20 cellular contexts compared by ENCODE assay signal in genomic region chr3:11116336-11117059, GRCh38. TPM values are rescaled to one million over a fixed set of nuclear protein-coding genes. Genes with fewer than 3 reads are reported as not detected.
"Had no signal": no experiment of that assay in that cellular context is flagged by ENCODE, and none has a peak within 500 bp of the region (broad histone marks: within the 10 kb centered on the region; RNA-seq: fewer than 3 reads in every experiment).

No MANE protein-coding gene starts in this region.

- H3K4me3 Mint-ChIP-seq: activated naive CD4-positive, alpha-beta T cell treated with anti-CD3 and anti-CD28 coated beads, Interleukin-2, amount 10 ng/mL, durations not matched to agents 7 days and 5 days; brain; naive thymus-derived CD8-positive, alpha-beta T cell; T-cell; T-helper 2 cell treated with Interferon-gamma antibody and Interleukin-4, amounts not matched to agents 5 μg/mL and 100 μg/mL, for 36 hours; type B pancreatic cell; WTC11 had no signal

- DNase-seq: activated CD4-positive, alpha-beta T cell treated with anti-CD3 and anti-CD28 coated beads, Interleukin-2, amount 50 U/mL, for 48 hours; activated effector memory CD4-positive, alpha-beta T cell treated with anti-CD3 and anti-CD28 coated beads, Interleukin-2, amount 50 U/mL, for 16 hours; activated naive CD4-positive, alpha-beta T cell treated with anti-CD3 and anti-CD28 coated beads, Interleukin-2, amount 10 ng/mL, durations not matched to agents 7 days and 5 days; activated T-cell treated with anti-CD3 and anti-CD28 coated beads for 4 hours; effector CD4-positive, alpha-beta T cell; foreskin keratinocyte; kidney glomerular epithelial cell; left ventricle myocardium inferior; naive thymus-derived CD8-positive, alpha-beta T cell; ovary; spleen; stimulated activated CD4-positive, alpha-beta T cell treated with anti-CD3 and anti-CD28 coated beads, Interleukin-4, amount 100 ng/mL, for 1 hour; stimulated activated naive CD4-positive, alpha-beta T cell; T-cell had no signal

- H3K9me3 ChIP-seq: ovary, prostate gland, thoracic aorta had no signal

- H3K36me3 ChIP-seq: left ventricle myocardium inferior, ovary, prostate gland, spleen, thoracic aorta had no signal

- ATAC-seq: foreskin keratinocyte; naive thymus-derived CD8-positive, alpha-beta T cell; T-cell; WTC11 had no signal

- H3K9me3 Mint-ChIP-seq: T-helper 2 cell treated with Interferon-gamma antibody and Interleukin-4, amounts not matched to agents 5 μg/mL and 100 μg/mL, for 36 hours; type B pancreatic cell had no signal

- H3K27ac ChIP-seq: foreskin keratinocyte, left ventricle myocardium inferior, ovary, prostate gland, spleen, thoracic aorta had no signal

- H3K4me1 Mint-ChIP-seq: activated naive CD4-positive, alpha-beta T cell treated with anti-CD3 and anti-CD28 coated beads, Interleukin-2, amount 10 ng/mL, durations not matched to agents 7 days and 5 days; brain; naive thymus-derived CD8-positive, alpha-beta T cell; T-cell had no signal

- H3K27ac Mint-ChIP-seq: activated naive CD4-positive, alpha-beta T cell treated with anti-CD3 and anti-CD28 coated beads, Interleukin-2, amount 10 ng/mL, durations not matched to agents 7 days and 5 days; brain; naive thymus-derived CD8-positive, alpha-beta T cell; T-cell; T-helper 2 cell treated with Interferon-gamma antibody and Interleukin-4, amounts not matched to agents 5 μg/mL and 100 μg/mL, for 36 hours; type B pancreatic cell; WTC11 had no signal

- H3K36me3 Mint-ChIP-seq: activated naive CD4-positive, alpha-beta T cell treated with anti-CD3 and anti-CD28 coated beads, Interleukin-2, amount 10 ng/mL, durations not matched to agents 7 days and 5 days; brain; T-cell; type B pancreatic cell; WTC11 had no signal

- H3K4me1 ChIP-seq: foreskin keratinocyte, left ventricle myocardium inferior, prostate gland, spleen had no signal

- H3K27me3 ChIP-seq: foreskin keratinocyte, ovary had no signal

- H3K4me3 ChIP-seq: left ventricle myocardium inferior, ovary, prostate gland, spleen, thoracic aorta had no signal

RNA-seq across cellular contexts. Expression of gene HRH1, which starts 37.8 kb away (rescaled TPM):
- total RNA-seq: naive thymus-derived CD8-positive, alpha-beta T cell; WTC11 had no signal
- polyA plus RNA-seq: naive thymus-derived CD8-positive, alpha-beta T cell had no signal
